1 cellular context compared by ENCODE assay signal in genomic region chr11:86066606-86067229, GRCh38.
TF ChIP-seq lines count a peak whose summit lies in the region.

No MANE protein-coding gene starts in this region.

TF ChIP-seq in SK-N-SH treated with all-trans-retinoic acid at 6 μM for 48 hours, 23 proteins besides CTCF, POLR2A, EP300 and RAD21 (continued from another document):
- TF ChIP-seq CSRNP3 (CRISPR knock-in tag; IDR thresholded peaks at IDR 0.05): no peak
